Comparison of ENCODE assay signal across 17 cellular contexts in the genomic region with DNA sequence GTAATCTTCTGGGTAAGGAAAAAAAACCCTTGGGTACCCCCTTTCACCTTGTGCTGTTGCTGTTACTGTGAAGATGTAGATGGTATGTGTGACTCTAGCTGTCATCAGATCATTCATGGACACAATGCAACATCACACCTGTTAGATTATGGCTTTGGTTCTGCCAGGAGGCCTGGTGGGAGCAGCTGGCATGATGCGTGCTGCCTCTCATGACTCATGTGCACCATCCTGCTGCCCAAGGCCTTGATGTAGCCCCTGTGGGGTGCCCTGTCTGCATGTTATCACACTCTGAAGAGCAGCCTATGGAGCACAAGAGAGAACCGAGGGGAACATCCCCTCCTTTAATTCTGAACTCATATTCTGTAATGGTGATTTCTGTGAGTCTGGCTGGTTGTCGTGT. TPM values are rescaled to one million over a fixed set of nuclear protein-coding genes. Genes with fewer than 3 reads are reported as not detected.
DNase-seq lines count a peak whose midpoint lies in the region; ATAC-seq, FAIRE-seq and TF ChIP-seq lines count a peak whose summit lies in the region.
"Had no signal": no experiment of that assay in that cellular context is flagged by ENCODE, and none has a peak within 500 bp of the region (broad histone marks: within the 10 kb centered on the region; RNA-seq: fewer than 3 reads in every experiment).

No MANE protein-coding gene starts in this region.

- intact Hi-C loops in Right ventricle myocardium inferior (cut with DNase I) (no loop called here), cardiac septum (cut with DNase I) (no loop called here), endothelial cell of umbilical vein (cut with micrococcal nuclease) (no loop called here)

- H3K9ac ChIP-seq in endothelial cell of umbilical vein (replicated peaks; ENCODE audit: extremely low read depth, insufficient read depth, low read length) = no peak overlapping the region
- H3K9ac ChIP-seq in skeletal muscle tissue (ENCODE audit: low read depth in 1 of 3, low read length in 3 of 3) = no peak overlapping the region

- H3K4me3 ChIP-seq in HEK293 (ENCODE audit: low read depth, low read length) (no peak overlapping the region), endothelial cell of umbilical vein (replicated peaks in 1 of 3; ENCODE audit: insufficient read depth in 1 of 3, low read depth in 1 of 3, low read length in 3 of 3) (no peak overlapping the region), skeletal muscle tissue (ENCODE audit: low read length in 3 of 3) (no peak overlapping the region)
- H3K4me3 ChIP-seq: PC-9 had no signal

- CTCF ChIA-PET in HEK293 (lab: Yijun Ruan, JAX) = interaction anchor here (0.5 kb wide), 1 partner anchor 12 kb away, joined by 4 read pairs; no protein-coding TSS in a partner anchor
- CTCF ChIA-PET in endothelial cell of umbilical vein (lab: Charles Lee) = no interaction called here

- H2AFZ ChIP-seq in endothelial cell of umbilical vein (ENCODE audit: low read depth, low read length) = no peak overlapping the region
- H2AFZ ChIP-seq: PC-9 had no signal

- H3K9me1 ChIP-seq in endothelial cell of umbilical vein (replicated peaks; ENCODE audit: control insufficient read depth, extremely low read depth, insufficient read depth, low read length) = no peaks in the 10 kb centered on the region

- H3K79me2 ChIP-seq in endothelial cell of umbilical vein (ENCODE audit: control insufficient read depth, insufficient read depth, low read length) = peaks cover 25% of the 10 kb centered on the region

- no peak for TF ChIP-seq CTCF in HEK293 (tag by site-specific recombination; IDR thresholded peaks at IDR 0.05)
- no peak for TF ChIP-seq CTCF in endothelial cell of umbilical vein (IDR thresholded peaks at IDR 0.05; ENCODE audit: extremely low read depth in 1 of 2, insufficient read depth in 1 of 2, low read depth in 1 of 2, low read length in 2 of 2)

- POLR2A ChIA-PET in HEK293 (lab: Yijun Ruan, JAX) (no interaction called here), endothelial cell of umbilical vein (lab: Charles Lee) (no interaction called here)

- no peak overlapping the region for H3K4me2 ChIP-seq in endothelial cell of umbilical vein (ENCODE audit: insufficient read depth, low read length)
- H3K4me2 ChIP-seq: PC-9 had no signal

- peaks cover 2% of the 10 kb centered on the region for H4K20me1 ChIP-seq in endothelial cell of umbilical vein (replicated peaks; ENCODE audit: control insufficient read depth, extremely low read depth, insufficient read depth, low read length)

- no peak for TF ChIP-seq POLR2A in endothelial cell of umbilical vein (IDR thresholded peaks at IDR 0.05; ENCODE audit: low read depth, low read length)

- H3K27me3 ChIP-seq in endothelial cell of umbilical vein (ENCODE audit: control insufficient read depth in 2 of 2, insufficient read depth in 2 of 2, low read length in 2 of 2) = no peaks in the 10 kb centered on the region
- H3K27me3 ChIP-seq in skeletal muscle tissue (ENCODE audit: control insufficient read depth in 3 of 3, insufficient read depth in 3 of 3, low read length in 3 of 3) = no peaks in the 10 kb centered on the region

- BruUV-seq in endothelial cell of umbilical vein (replicated peaks; lab: Mats Ljungman, UMichigan) = no TSS peak

- H3K36me3 ChIP-seq in HEK293 (ENCODE audit: control insufficient read depth in 2 of 2, insufficient read depth in 1 of 2, low read length in 2 of 2) (peaks cover 0 to 25% of the 10 kb centered on the region in 2 experiments; a peak in 1 of 3 replicates), endothelial cell of umbilical vein (ENCODE audit: control insufficient read depth in 2 of 2, extremely low read depth in 1 of 2, insufficient read depth in 2 of 2, low read length in 2 of 2) (peaks cover 17 to 36% of the 10 kb centered on the region in 2 experiments), skeletal muscle tissue (ENCODE audit: control insufficient read depth in 3 of 3, insufficient read depth in 3 of 3, low read length in 3 of 3) (peaks cover 15 to 30% (median 19%) of the 10 kb centered on the region in 3 donors)

- H3K4me1 ChIP-seq in HEK293 (ENCODE audit: control insufficient read depth, insufficient read depth, low read length) = no peaks in the 10 kb centered on the region
- H3K4me1 ChIP-seq in endothelial cell of umbilical vein (ENCODE audit: control insufficient read depth, extremely low read depth, insufficient read depth, low read length) = no peaks in the 10 kb centered on the region
- H3K4me1 ChIP-seq in skeletal muscle tissue (ENCODE audit: control insufficient read depth in 3 of 3, insufficient read depth in 3 of 3, low read length in 3 of 3) = peaks cover 3 to 24% (median 16%) of the 10 kb centered on the region in 3 donors

- dilution Hi-C loops in endothelial cell of umbilical vein (cut with MboI; ENCODE audit: extremely low pct_ligation_motif_present, low sequenced_read_pairs) = no loop called here

- H3K9me3 ChIP-seq in HEK293 (ENCODE audit: control insufficient read depth, insufficient read depth, low read depth, low read length) (no peaks in the 10 kb centered on the region), endothelial cell of umbilical vein (replicated peaks; ENCODE audit: control insufficient read depth, insufficient read depth, low read length) (no peaks in the 10 kb centered on the region), skeletal muscle tissue (ENCODE audit: control insufficient read depth in 3 of 3, low read length in 3 of 3) (no peaks in the 10 kb centered on the region)

- ATAC-seq in Right ventricle myocardium inferior (peak; percentile 30), GM19467 (IDR thresholded peaks at IDR 0.05; ENCODE audit: unreplicated experiment) (no peak), HG02642 (IDR thresholded peaks at IDR 0.05; ENCODE audit: poor library complexity, unreplicated experiment) (no peak)
- ATAC-seq: SK-N-SH treated with all-trans-retinoic acid at 6 μM for 48 hours had no signal

- DNase-seq in Right ventricle myocardium inferior (ENCODE audit: missing footprints) (no peak), cardiac septum (ENCODE audit: low spot score) (no peak), endothelial cell of umbilical vein (ENCODE audit: low read depth, low spot score) (no peak), NCI-H82 treated with DMSO at 0.1 percent for 48 hours (lab: John Stamatoyannopoulos, UW; ENCODE audit: unreplicated experiment) (no peak)
- DNase-seq: ACHN; CD4-positive, alpha-beta T cell; H7; NCI-H1436 treated with DMSO at 0.1 percent for 48 hours; NCI-H526; PC-9 had no signal

- H3K27ac ChIP-seq in HEK293 (ENCODE audit: extremely low read depth, low read depth, low read length) (no peak overlapping the region), endothelial cell of umbilical vein (ENCODE audit: insufficient read depth, low read depth, low read length) (no peak overlapping the region), skeletal muscle tissue (ENCODE audit: low read depth, low read length) (peak overlapping the region; percentile 27)
- H3K27ac ChIP-seq: PC-9 had no signal

- FAIRE-seq in endothelial cell of umbilical vein (lab: Jason Lieb, UNC) = peak; percentile 50
- FAIRE-seq: D721Med, HTR-8/SVneo had no signal

TF ChIP-seq in HEK293, 187 proteins besides CTCF, POLR2A, EP300 and RAD21 (continues in another document):
- TF ChIP-seq SCRT2 (tag by site-specific recombination; IDR thresholded peaks at IDR 0.05) (0 out of 2 replicates have a peak, but pooled peaks have one; percentile 24), ZIC2 (tag by site-specific recombination; IDR thresholded peaks at IDR 0.05) (peak; percentile 43; the same call in 1 of the 2 replicates)

TF ChIP-seq in endothelial cell of umbilical vein, 7 proteins besides CTCF, POLR2A, EP300 and RAD21:
- TF ChIP-seq EZH2 (IDR thresholded peaks at IDR 0.05; ENCODE audit: borderline replicate concordance, low read depth, low read length, severe bottlenecking) (no peak), FOS (IDR thresholded peaks at IDR 0.05; ENCODE audit: borderline replicate concordance, insufficient read depth, low read length) (no peak), POLR2AphosphoS5 (IDR thresholded peaks at IDR 0.05; ENCODE audit: insufficient read depth, low read depth, low read length) (no peak), JUN (IDR thresholded peaks at IDR 0.05; ENCODE audit: borderline replicate concordance, insufficient read depth, insufficient read length, low read depth) (no peak), MYC (IDR thresholded peaks at IDR 0.05; ENCODE audit: low read depth, low read length) (no peak), GATA2 (IDR thresholded peaks at IDR 0.05; ENCODE audit: insufficient read depth, insufficient read length, low read depth, low read length) (no peak)
- TF ChIP-seq, protein P1, sequence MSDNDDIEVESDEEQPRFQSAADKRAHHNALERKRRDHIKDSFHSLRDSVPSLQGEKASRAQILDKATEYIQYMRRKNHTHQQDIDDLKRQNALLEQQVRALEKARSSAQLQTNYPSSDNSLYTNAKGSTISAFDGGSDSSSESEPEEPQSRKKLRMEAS (IDR thresholded peaks at IDR 0.05; ENCODE audit: insufficient read depth, insufficient read length) = no peak

RNA-seq across cellular contexts. Expression of a gene that starts 57.7 kb away (rescaled TPM):
- not detected for total RNA-seq in Right ventricle myocardium inferior
- total RNA-seq in cardiac septum = 0.70 TPM
- total RNA-seq in endothelial cell of umbilical vein = not detected in 2 replicates
- 0.44 TPM in 1 of 2 replicates, not detected in the other for polyA plus RNA-seq in endothelial cell of umbilical vein
- polyA plus RNA-seq in endothelial cell of umbilical vein (2011; cell fraction: cytosol; rRNA removed) = not detected in 2 replicates
- 0.34 and 0.59 TPM in 2 replicates for polyA plus RNA-seq in endothelial cell of umbilical vein (2011; cell fraction: nucleus; rRNA removed)
- not detected in 2 replicates for polyA plus RNA-seq in endothelial cell of umbilical vein (2012)
- not detected in 2 replicates for polyA minus RNA-seq in endothelial cell of umbilical vein
- not detected for polyA minus RNA-seq in endothelial cell of umbilical vein (2011; cell fraction: cytosol; rRNA and poly(A)+ RNA removed)
- not detected in 2 replicates for polyA minus RNA-seq in endothelial cell of umbilical vein (2011; cell fraction: nucleus; rRNA and poly(A)+ RNA removed)
- total RNA-seq in skeletal muscle tissue = not detected
- total RNA-seq: H7, PC-9 had no signal
